ENCODE assay signal across 1 cellular context in genomic region chr9:91359083-91359482, GRCh38.
TF ChIP-seq lines count a peak whose summit lies in the region.

No MANE protein-coding gene starts in this region.

TF ChIP-seq in GM12878, 131 proteins besides CTCF, POLR2A, EP300 and RAD21 (continued from another document and continues in another):
- no peak for TF ChIP-seq STAT3 (IDR thresholded peaks at IDR 0.05; ENCODE audit: low read depth, low read length)
- no peak for TF ChIP-seq NR2C1 (IDR thresholded peaks at IDR 0.05)
- TF ChIP-seq, protein P1, sequence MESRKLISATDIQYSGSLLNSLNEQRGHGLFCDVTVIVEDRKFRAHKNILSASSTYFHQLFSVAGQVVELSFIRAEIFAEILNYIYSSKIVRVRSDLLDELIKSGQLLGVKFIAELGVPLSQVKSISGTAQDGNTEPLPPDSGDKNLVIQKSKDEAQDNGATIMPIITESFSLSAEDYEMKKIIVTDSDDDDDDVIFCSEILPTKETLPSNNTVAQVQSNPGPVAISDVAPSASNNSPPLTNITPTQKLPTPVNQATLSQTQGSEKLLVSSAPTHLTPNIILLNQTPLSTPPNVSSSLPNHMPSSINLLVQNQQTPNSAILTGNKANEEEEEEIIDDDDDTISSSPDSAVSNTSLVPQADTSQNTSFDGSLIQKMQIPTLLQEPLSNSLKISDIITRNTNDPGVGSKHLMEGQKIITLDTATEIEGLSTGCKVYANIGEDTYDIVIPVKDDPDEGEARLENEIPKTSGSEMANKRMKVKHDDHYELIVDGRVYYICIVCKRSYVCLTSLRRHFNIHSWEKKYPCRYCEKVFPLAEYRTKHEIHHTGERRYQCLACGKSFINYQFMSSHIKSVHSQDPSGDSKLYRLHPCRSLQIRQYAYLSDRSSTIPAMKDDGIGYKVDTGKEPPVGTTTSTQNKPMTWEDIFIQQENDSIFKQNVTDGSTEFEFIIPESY (IDR thresholded peaks at IDR 0.05): no peak
- no peak for TF ChIP-seq RELB (IDR thresholded peaks at IDR 0.05; ENCODE audit: low read depth)
- TF ChIP-seq BACH1 (IDR thresholded peaks at IDR 0.05; ENCODE audit: borderline replicate concordance): no peak
- TF ChIP-seq MTA2 (IDR thresholded peaks at IDR 0.05; ENCODE audit: low read depth): no peak
- TF ChIP-seq RUNX3 (IDR thresholded peaks at IDR 0.05; ENCODE audit: low read length): peak; percentile 87
- TF ChIP-seq TCF12 (IDR thresholded peaks at IDR 0.05; ENCODE audit: low read depth, low read length): no peak
- TF ChIP-seq SMAD5 (IDR thresholded peaks at IDR 0.05; ENCODE audit: low read depth): no peak
- TF ChIP-seq CHD1 (IDR thresholded peaks at IDR 0.05; ENCODE audit: low read depth, low read length): no peak
- TF ChIP-seq PAX5 (IDR thresholded peaks at IDR 0.05; ENCODE audit: borderline replicate concordance, low read depth, low read length): no peak
- TF ChIP-seq ZNF24 (IDR thresholded peaks at IDR 0.05): no peak
- no peak for TF ChIP-seq TARDBP (IDR thresholded peaks at IDR 0.05; ENCODE audit: borderline replicate concordance)
- TF ChIP-seq NR2F1 (conservative IDR thresholded peaks at IDR 0.05): no peak
- TF ChIP-seq ZNF622 (IDR thresholded peaks at IDR 0.05): no peak
- TF ChIP-seq POLR2AphosphoS5 (IDR thresholded peaks at IDR 0.05; ENCODE audit: low read length): no peak
- no peak for TF ChIP-seq RBBP5 (conservative IDR thresholded peaks at IDR 0.05)
- TF ChIP-seq TCF3 (IDR thresholded peaks at IDR 0.05; ENCODE audit: borderline replicate concordance, insufficient read depth, low read depth, low read length): no peak
- TF ChIP-seq, protein P2, sequence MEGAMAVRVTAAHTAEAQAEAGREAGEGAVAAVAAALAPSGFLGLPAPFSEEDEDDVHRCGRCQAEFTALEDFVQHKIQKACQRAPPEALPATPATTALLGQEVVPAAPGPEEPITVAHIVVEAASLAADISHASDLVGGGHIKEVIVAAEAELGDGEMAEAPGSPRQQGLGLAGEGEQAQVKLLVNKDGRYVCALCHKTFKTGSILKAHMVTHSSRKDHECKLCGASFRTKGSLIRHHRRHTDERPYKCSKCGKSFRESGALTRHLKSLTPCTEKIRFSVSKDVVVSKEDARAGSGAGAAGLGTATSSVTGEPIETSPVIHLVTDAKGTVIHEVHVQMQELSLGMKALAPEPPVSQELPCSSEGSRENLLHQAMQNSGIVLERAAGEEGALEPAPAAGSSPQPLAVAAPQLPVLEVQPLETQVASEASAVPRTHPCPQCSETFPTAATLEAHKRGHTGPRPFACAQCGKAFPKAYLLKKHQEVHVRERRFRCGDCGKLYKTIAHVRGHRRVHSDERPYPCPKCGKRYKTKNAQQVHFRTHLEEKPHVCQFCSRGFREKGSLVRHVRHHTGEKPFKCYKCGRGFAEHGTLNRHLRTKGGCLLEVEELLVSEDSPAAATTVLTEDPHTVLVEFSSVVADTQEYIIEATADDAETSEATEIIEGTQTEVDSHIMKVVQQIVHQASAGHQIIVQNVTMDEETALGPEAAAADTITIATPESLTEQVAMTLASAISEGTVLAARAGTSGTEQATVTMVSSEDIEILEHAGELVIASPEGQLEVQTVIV (IDR thresholded peaks at IDR 0.05; ENCODE audit: borderline replicate concordance, partially characterized antibody): no peak
- TF ChIP-seq, protein P3, sequence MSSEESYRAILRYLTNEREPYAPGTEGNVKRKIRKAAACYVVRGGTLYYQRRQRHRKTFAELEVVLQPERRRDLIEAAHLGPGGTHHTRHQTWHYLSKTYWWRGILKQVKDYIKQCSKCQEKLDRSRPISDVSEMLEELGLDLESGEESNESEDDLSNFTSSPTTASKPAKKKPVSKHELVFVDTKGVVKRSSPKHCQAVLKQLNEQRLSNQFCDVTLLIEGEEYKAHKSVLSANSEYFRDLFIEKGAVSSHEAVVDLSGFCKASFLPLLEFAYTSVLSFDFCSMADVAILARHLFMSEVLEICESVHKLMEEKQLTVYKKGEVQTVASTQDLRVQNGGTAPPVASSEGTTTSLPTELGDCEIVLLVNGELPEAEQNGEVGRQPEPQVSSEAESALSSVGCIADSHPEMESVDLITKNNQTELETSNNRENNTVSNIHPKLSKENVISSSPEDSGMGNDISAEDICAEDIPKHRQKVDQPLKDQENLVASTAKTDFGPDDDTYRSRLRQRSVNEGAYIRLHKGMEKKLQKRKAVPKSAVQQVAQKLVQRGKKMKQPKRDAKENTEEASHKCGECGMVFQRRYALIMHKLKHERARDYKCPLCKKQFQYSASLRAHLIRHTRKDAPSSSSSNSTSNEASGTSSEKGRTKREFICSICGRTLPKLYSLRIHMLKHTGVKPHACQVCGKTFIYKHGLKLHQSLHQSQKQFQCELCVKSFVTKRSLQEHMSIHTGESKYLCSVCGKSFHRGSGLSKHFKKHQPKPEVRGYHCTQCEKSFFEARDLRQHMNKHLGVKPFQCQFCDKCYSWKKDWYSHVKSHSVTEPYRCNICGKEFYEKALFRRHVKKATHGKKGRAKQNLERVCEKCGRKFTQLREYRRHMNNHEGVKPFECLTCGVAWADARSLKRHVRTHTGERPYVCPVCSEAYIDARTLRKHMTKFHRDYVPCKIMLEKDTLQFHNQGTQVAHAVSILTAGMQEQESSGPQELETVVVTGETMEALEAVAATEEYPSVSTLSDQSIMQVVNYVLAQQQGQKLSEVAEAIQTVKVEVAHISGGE (CRISPR knock-in tag; IDR thresholded peaks at IDR 0.05): no peak
- TF ChIP-seq FOXM1 (IDR thresholded peaks at IDR 0.05; ENCODE audit: low read depth, low read length): peak; percentile 43; the same call in 1 of the 2 replicates
- TF ChIP-seq, protein P4, sequence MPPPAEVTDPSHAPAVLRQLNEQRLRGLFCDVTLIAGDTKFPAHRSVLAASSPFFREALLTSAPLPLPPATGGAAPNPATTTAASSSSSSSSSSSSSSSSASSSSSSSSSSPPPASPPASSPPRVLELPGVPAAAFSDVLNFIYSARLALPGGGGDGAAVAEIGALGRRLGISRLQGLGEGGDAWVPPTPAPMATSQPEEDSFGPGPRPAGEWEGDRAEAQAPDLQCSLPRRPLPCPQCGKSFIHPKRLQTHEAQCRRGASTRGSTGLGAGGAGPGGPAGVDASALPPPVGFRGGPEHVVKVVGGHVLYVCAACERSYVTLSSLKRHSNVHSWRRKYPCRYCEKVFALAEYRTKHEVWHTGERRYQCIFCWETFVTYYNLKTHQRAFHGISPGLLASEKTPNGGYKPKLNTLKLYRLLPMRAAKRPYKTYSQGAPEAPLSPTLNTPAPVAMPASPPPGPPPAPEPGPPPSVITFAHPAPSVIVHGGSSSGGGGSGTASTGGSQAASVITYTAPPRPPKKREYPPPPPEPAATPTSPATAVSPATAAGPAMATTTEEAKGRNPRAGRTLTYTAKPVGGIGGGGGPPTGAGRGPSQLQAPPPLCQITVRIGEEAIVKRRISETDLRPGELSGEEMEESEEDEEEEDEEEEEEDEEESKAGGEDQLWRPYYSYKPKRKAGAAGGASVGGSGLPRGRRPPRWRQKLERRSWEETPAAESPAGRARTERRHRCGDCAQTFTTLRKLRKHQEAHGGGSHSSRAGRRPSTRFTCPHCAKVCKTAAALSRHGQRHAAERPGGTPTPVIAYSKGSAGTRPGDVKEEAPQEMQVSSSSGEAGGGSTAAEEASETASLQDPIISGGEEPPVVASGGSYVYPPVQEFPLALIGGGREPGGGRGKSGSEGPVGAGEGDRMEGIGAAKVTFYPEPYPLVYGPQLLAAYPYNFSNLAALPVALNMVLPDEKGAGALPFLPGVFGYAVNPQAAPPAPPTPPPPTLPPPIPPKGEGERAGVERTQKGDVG (CRISPR knock-in tag; IDR thresholded peaks at IDR 0.05): no peak
- TF ChIP-seq KLF5 (IDR thresholded peaks at IDR 0.05; ENCODE audit: partially characterized antibody): no peak
- no peak for TF ChIP-seq CBX5 (IDR thresholded peaks at IDR 0.05; ENCODE audit: low read depth)
- TF ChIP-seq, protein P5, sequence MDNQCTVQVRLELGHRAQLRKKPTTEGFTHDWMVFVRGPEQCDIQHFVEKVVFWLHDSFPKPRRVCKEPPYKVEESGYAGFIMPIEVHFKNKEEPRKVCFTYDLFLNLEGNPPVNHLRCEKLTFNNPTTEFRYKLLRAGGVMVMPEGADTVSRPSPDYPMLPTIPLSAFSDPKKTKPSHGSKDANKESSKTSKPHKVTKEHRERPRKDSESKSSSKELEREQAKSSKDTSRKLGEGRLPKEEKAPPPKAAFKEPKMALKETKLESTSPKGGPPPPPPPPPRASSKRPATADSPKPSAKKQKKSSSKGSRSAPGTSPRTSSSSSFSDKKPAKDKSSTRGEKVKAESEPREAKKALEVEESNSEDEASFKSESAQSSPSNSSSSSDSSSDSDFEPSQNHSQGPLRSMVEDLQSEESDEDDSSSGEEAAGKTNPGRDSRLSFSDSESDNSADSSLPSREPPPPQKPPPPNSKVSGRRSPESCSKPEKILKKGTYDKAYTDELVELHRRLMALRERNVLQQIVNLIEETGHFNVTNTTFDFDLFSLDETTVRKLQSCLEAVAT (IDR thresholded peaks at IDR 0.05): no peak
- no peak for TF ChIP-seq CHD4 (IDR thresholded peaks at IDR 0.05)
- TF ChIP-seq USF2 (IDR thresholded peaks at IDR 0.05; ENCODE audit: borderline replicate concordance, low read depth, low read length): no peak
- no peak for TF ChIP-seq SMARCA5 (IDR thresholded peaks at IDR 0.05)
- TF ChIP-seq SRF (IDR thresholded peaks at IDR 0.05; ENCODE audit: low read depth in 2 of 2, low read length in 2 of 2): peak in 1 of 2 experiments; percentile 48; a peak in 1 of 4 replicates
- TF ChIP-seq NFXL1 (IDR thresholded peaks at IDR 0.05; ENCODE audit: borderline replicate concordance): no peak
- no peak for TF ChIP-seq LARP7 (IDR thresholded peaks at IDR 0.05)
- TF ChIP-seq SIX5 (IDR thresholded peaks at IDR 0.05; ENCODE audit: low read depth, low read length, severe bottlenecking): no peak
- TF ChIP-seq CREM (IDR thresholded peaks at IDR 0.05; ENCODE audit: low read depth): peak; percentile 55; the same call in 1 of the 2 replicates
- TF ChIP-seq PML (IDR thresholded peaks at IDR 0.05; ENCODE audit: low read length): no peak
- no peak for TF ChIP-seq KAT2A (conservative IDR thresholded peaks at IDR 0.05; ENCODE audit: control insufficient read depth, low read depth, low read length)
- 0 out of 2 replicates have a peak, but pooled peaks have one; percentile 7 for TF ChIP-seq ZNF384 (IDR thresholded peaks at IDR 0.05; ENCODE audit: borderline replicate concordance, low read depth, low read length)
- no peak for TF ChIP-seq ZZZ3 (IDR thresholded peaks at IDR 0.05; ENCODE audit: control insufficient read depth, insufficient read length, low read depth)
- peak; percentile 97 for TF ChIP-seq JUNB (IDR thresholded peaks at IDR 0.05)
- no peak for TF ChIP-seq YBX1 (IDR thresholded peaks at IDR 0.05)
- no peak for TF ChIP-seq TAF1 (IDR thresholded peaks at IDR 0.05; ENCODE audit: borderline replicate concordance, low read depth, low read length)
- TF ChIP-seq, protein P6, sequence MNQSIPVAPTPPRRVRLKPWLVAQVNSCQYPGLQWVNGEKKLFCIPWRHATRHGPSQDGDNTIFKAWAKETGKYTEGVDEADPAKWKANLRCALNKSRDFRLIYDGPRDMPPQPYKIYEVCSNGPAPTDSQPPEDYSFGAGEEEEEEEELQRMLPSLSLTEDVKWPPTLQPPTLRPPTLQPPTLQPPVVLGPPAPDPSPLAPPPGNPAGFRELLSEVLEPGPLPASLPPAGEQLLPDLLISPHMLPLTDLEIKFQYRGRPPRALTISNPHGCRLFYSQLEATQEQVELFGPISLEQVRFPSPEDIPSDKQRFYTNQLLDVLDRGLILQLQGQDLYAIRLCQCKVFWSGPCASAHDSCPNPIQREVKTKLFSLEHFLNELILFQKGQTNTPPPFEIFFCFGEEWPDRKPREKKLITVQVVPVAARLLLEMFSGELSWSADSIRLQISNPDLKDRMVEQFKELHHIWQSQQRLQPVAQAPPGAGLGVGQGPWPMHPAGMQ (IDR thresholded peaks at IDR 0.05; ENCODE audit: borderline replicate concordance): no peak
- TF ChIP-seq STAT1 (conservative IDR thresholded peaks at IDR 0.05): no peak
- TF ChIP-seq SREBF2 (IDR thresholded peaks at IDR 0.05; ENCODE audit: low read length): no peak
- no peak for TF ChIP-seq CEBPZ (IDR thresholded peaks at IDR 0.05; ENCODE audit: low read depth, low read length)
- TF ChIP-seq ETV6 (conservative IDR thresholded peaks at IDR 0.05 in 1 of 2, IDR thresholded peaks at IDR 0.05 in 1 of 2; ENCODE audit: borderline replicate concordance in 1 of 2, low read depth in 1 of 2): peak in 1 of 2 experiments; percentile 21; a peak in 1 of 4 replicates
- TF ChIP-seq SUPT20H (IDR thresholded peaks at IDR 0.05; ENCODE audit: borderline replicate concordance, control insufficient read depth, low read depth, low read length): no peak
